Comparison of ENCODE assay signal across 15 cellular contexts in genomic region chr6:2509746-2510145, GRCh38.
"Had no signal": no experiment of that assay in that cellular context is flagged by ENCODE, and none has a peak within 500 bp of the region (broad histone marks: within the 10 kb centered on the region; RNA-seq: fewer than 3 reads in every experiment).

No MANE protein-coding gene starts in this region.

- H3K4me3 Mint-ChIP-seq: activated T-helper 17 cell treated with anti-CD3 and anti-CD28 coated beads, Interleukin-2, amount 50 U/mL, for 72 hours; memory B cell; stimulated activated effector memory CD8-positive, alpha-beta T cell treated with anti-CD3 and anti-CD28 coated beads, Interleukin-12 subunit alpha, Interleukin-12 subunit beta, amount 100 ng/mL, for 72 hours; T-cell had no signal

- H3K27ac ChIP-seq: prostate gland, right lobe of liver, thoracic aorta had no signal

- H3K27me3 ChIP-seq: right lobe of liver had no signal

- DNase-seq: activated CD4-positive, alpha-beta T cell treated with anti-CD3 and anti-CD28 coated beads for 1 hour; activated CD4-positive, alpha-beta T cell treated with anti-CD3 and anti-CD28 coated beads, Interleukin-2, amount 50 U/mL, for 4 hours; activated naive CD4-positive, alpha-beta T cell treated with Interleukin-2 at 50 U/mL for 16 hours; aorta; foreskin melanocyte; head of caudate nucleus; right lobe of liver; stimulated activated CD4-positive, alpha-beta T cell treated with anti-CD3 and anti-CD28 coated beads, Interleukin-12 subunit alpha, Interleukin-12 subunit beta, amount 100 ng/mL, for 4 hours; T-cell; T1000 had no signal

- H3K27ac Mint-ChIP-seq: activated T-helper 17 cell treated with anti-CD3 and anti-CD28 coated beads, Interleukin-2, amount 50 U/mL, for 72 hours; memory B cell; stimulated activated effector memory CD8-positive, alpha-beta T cell treated with anti-CD3 and anti-CD28 coated beads, Interleukin-12 subunit alpha, Interleukin-12 subunit beta, amount 100 ng/mL, for 72 hours; T-cell had no signal

- H3K9me3 Mint-ChIP-seq: stimulated activated effector memory CD8-positive, alpha-beta T cell treated with anti-CD3 and anti-CD28 coated beads, Interleukin-12 subunit alpha, Interleukin-12 subunit beta, amount 100 ng/mL, for 72 hours; T-cell had no signal

- H3K4me1 ChIP-seq: prostate gland, right lobe of liver had no signal

- H3K9me3 ChIP-seq: prostate gland, right lobe of liver, thoracic aorta had no signal

- ATAC-seq: activated T-helper 17 cell treated with anti-CD3 and anti-CD28 coated beads, Interleukin-2, amount 50 U/mL, for 72 hours; right lobe of liver; stimulated activated effector memory CD8-positive, alpha-beta T cell treated with anti-CD3 and anti-CD28 coated beads, Interleukin-12 subunit alpha, Interleukin-12 subunit beta, amount 100 ng/mL, for 72 hours; T-cell had no signal

- H3K4me1 Mint-ChIP-seq: activated T-helper 17 cell treated with anti-CD3 and anti-CD28 coated beads, Interleukin-2, amount 50 U/mL, for 72 hours; memory B cell; stimulated activated effector memory CD8-positive, alpha-beta T cell treated with anti-CD3 and anti-CD28 coated beads, Interleukin-12 subunit alpha, Interleukin-12 subunit beta, amount 100 ng/mL, for 72 hours; T-cell had no signal

- H3K36me3 ChIP-seq: prostate gland, right lobe of liver, thoracic aorta had no signal

- H3K36me3 Mint-ChIP-seq: memory B cell; stimulated activated effector memory CD8-positive, alpha-beta T cell treated with anti-CD3 and anti-CD28 coated beads, Interleukin-12 subunit alpha, Interleukin-12 subunit beta, amount 100 ng/mL, for 72 hours; T-cell had no signal

- H3K4me3 ChIP-seq: prostate gland, right lobe of liver, thoracic aorta had no signal
